ENCODE assay signal across 28 cellular contexts in genomic region chr22:47006869-47007268, GRCh38.
"Had no signal": no experiment of that assay in that cellular context is flagged by ENCODE, and none has a peak within 500 bp of the region (broad histone marks: within the 10 kb centered on the region; RNA-seq: fewer than 3 reads in every experiment).

No MANE protein-coding gene starts in this region.

- H3K4me3 ChIP-seq: heart left ventricle, left ventricle myocardium inferior, lung, prostate gland, sigmoid colon, spleen, suprapubic skin, thoracic aorta, tibial artery, uterus had no signal

- H2AFZ ChIP-seq: parathyroid adenoma had no signal

- H3K27me3 ChIP-seq: heart left ventricle, sigmoid colon, spleen, suprapubic skin, tibial artery, uterus had no signal

- H3K27ac ChIP-seq: heart left ventricle, left ventricle myocardium inferior, parathyroid adenoma, prostate gland, sigmoid colon, spleen, suprapubic skin, thoracic aorta, tibial artery, uterus had no signal

- H3K9me3 ChIP-seq: heart left ventricle, left ventricle myocardium inferior, prostate gland, sigmoid colon, spleen, suprapubic skin, thoracic aorta, tibial artery, uterus had no signal

- H3K9ac ChIP-seq: parathyroid adenoma had no signal

- H3K27ac Mint-ChIP-seq: immature natural killer cell; mesothelial cell of epicardium; natural killer cell; stimulated activated effector memory CD8-positive, alpha-beta T cell treated with anti-CD3 and anti-CD28 coated beads, Interleukin-12 subunit alpha, Interleukin-12 subunit beta, amount 100 ng/mL, for 72 hours; stimulated activated naive CD8-positive, alpha-beta T cell treated with anti-CD3 and anti-CD28 coated beads, Interleukin-15, Interleukin-2, amounts not matched to agents 100 ng/mL and 50 ng/mL, for 24 hours had no signal

- H3K36me3 Mint-ChIP-seq: immature natural killer cell; naive B cell; natural killer cell; stimulated activated effector memory CD8-positive, alpha-beta T cell treated with anti-CD3 and anti-CD28 coated beads, Interleukin-12 subunit alpha, Interleukin-12 subunit beta, amount 100 ng/mL, for 72 hours had no signal

- H3K9me3 Mint-ChIP-seq: immature natural killer cell; mesothelial cell of epicardium; naive B cell; natural killer cell; stimulated activated effector memory CD8-positive, alpha-beta T cell treated with anti-CD3 and anti-CD28 coated beads, Interleukin-12 subunit alpha, Interleukin-12 subunit beta, amount 100 ng/mL, for 72 hours; stimulated activated naive CD8-positive, alpha-beta T cell treated with anti-CD3 and anti-CD28 coated beads, Interleukin-15, Interleukin-2, amounts not matched to agents 100 ng/mL and 50 ng/mL, for 24 hours had no signal

- H3K4me1 Mint-ChIP-seq: mesothelial cell of epicardium had no signal

- ATAC-seq: natural killer cell; right cardiac atrium; stimulated activated effector memory CD8-positive, alpha-beta T cell treated with anti-CD3 and anti-CD28 coated beads, Interleukin-12 subunit alpha, Interleukin-12 subunit beta, amount 100 ng/mL, for 72 hours had no signal

- H3K4me3 Mint-ChIP-seq: immature natural killer cell; mesothelial cell of epicardium; naive B cell; natural killer cell; stimulated activated effector memory CD8-positive, alpha-beta T cell treated with anti-CD3 and anti-CD28 coated beads, Interleukin-12 subunit alpha, Interleukin-12 subunit beta, amount 100 ng/mL, for 72 hours; stimulated activated naive CD8-positive, alpha-beta T cell treated with anti-CD3 and anti-CD28 coated beads, Interleukin-15, Interleukin-2, amounts not matched to agents 100 ng/mL and 50 ng/mL, for 24 hours had no signal

- DNase-seq: heart left ventricle; hypothalamus; immature natural killer cell; kidney; left ventricle myocardium inferior; mesendoderm; naive B cell; natural killer cell; nucleus accumbens; retina; right cardiac atrium; small intestine; spleen; stimulated activated CD4-positive, alpha-beta T cell treated with anti-CD3 and anti-CD28 coated beads, Interleukin-4, amount 100 ng/mL, for 24 hours; stimulated activated naive CD4-positive, alpha-beta T cell; tibial artery; trophoblast cell; uterus had no signal

- H3K4me1 ChIP-seq: parathyroid adenoma, prostate gland, suprapubic skin, tibial artery, uterus had no signal

- H3K27me3 Mint-ChIP-seq: naive B cell; stimulated activated naive CD8-positive, alpha-beta T cell treated with anti-CD3 and anti-CD28 coated beads, Interleukin-15, Interleukin-2, amounts not matched to agents 100 ng/mL and 50 ng/mL, for 24 hours had no signal

- H3K36me3 ChIP-seq: prostate gland, thoracic aorta, uterus had no signal

- FAIRE-seq: islet of Langerhans, kidney, small intestine had no signal
